In the genomic region with DNA sequence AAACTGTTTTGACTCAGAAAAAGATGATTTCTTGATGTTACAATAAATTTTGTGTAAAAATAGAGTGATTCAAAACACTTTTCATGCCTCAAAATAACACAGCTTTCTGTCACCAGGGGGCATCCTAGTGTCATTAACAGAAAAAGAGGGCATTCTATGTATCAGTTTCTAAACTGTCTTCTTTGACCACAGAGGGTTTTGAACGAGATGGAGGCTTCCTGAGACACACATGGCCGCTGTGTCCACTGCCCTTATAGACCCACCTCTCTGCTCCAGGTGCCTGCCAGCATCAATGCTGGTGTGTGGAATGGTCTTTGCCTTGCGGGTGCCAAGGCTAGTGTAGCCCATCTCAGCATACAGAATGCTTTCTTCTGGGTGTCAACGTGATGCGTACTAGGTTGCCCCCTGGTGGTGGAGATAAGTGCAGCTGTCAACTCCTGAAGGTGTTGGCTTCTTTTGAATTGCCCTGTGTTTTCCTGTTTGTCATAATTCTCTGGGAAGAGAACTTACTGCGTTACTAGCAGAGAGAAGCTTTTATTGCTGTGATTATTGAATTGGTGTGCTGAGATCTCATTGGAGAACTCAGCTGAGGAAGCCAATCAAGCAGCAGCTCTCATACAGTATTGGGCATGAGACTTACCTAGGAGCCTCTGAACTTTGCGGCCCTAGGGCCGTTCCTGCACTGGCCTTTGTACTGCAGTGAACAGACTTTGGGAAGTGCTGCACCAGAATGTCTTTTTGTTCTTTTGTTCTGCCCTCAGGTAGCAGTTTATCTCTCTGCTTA, we compare ENCODE assay signal across 8 cellular contexts. TPM values are rescaled to one million over a fixed set of nuclear protein-coding genes. Genes with fewer than 3 reads are reported as not detected.
A peak's percentile ranks its signal among the peaks of the same experiment; 100 is the strongest.
DNase-seq lines count a peak whose midpoint lies in the region; FAIRE-seq and TF ChIP-seq lines count a peak whose summit lies in the region.

No MANE protein-coding gene starts in this region.

- H3K4me3 Mint-ChIP-seq in osteocyte (ENCODE audit: unreplicated experiment), result no peak overlapping the region

- no peak for TF ChIP-seq EP300 in tibial nerve (IDR thresholded peaks at IDR 0.05)

- no peak overlapping the region for H3K27ac ChIP-seq in SJCRH30
- H3K27ac ChIP-seq in tibial nerve, result peak overlapping the region in 2 of 4 donors; percentile 18 to 23

- TF ChIP-seq CTCF in GM20000 (IDR thresholded peaks at IDR 0.05; ENCODE audit: extremely low read depth, missing control alignments) (peak; percentile 69), osteocyte (IDR thresholded peaks at IDR 0.05) (no peak), tibial nerve (IDR thresholded peaks at IDR 0.05) (peak; percentile 79 to 91 (median 83))

- H3K36me3 Mint-ChIP-seq in osteocyte (ENCODE audit: unreplicated experiment), result peaks cover 13% of the 10 kb centered on the region

- H3K27me3 Mint-ChIP-seq in osteocyte (ENCODE audit: unreplicated experiment), result no peaks in the 10 kb centered on the region

- H3K9me3 ChIP-seq in SJCRH30 (replicated peaks), result no peaks in the 10 kb centered on the region
- no peaks in the 10 kb centered on the region for H3K9me3 ChIP-seq in tibial nerve

- TF ChIP-seq POLR2A in tibial nerve (IDR thresholded peaks at IDR 0.05), result no peak

- peaks cover 4% of the 10 kb centered on the region for H3K36me3 ChIP-seq in SJCRH30
- peaks cover 0 to 7% (median 0%) of the 10 kb centered on the region in 3 donors for H3K36me3 ChIP-seq in tibial nerve

- H3K9me3 Mint-ChIP-seq in osteocyte (ENCODE audit: unreplicated experiment), result no peaks in the 10 kb centered on the region

- H3K4me1 ChIP-seq in SJCRH30 (no peaks in the 10 kb centered on the region), tibial nerve (peaks cover 0 to 68% (median 36%) of the 10 kb centered on the region in 4 donors)

- H3K27me3 ChIP-seq in SJCRH30, result no peaks in the 10 kb centered on the region
- no peaks in the 10 kb centered on the region for H3K27me3 ChIP-seq in tibial nerve

- 30 to 33% methylated on average over 8 of the region's 8 CpGs for WGBS in tibial nerve, 2 donors

- peak; percentile 54 for DNase-seq in COLO829 (ENCODE audit: low spot score)
- DNase-seq in GM20000 (ENCODE audit: low spot score), result peak; percentile 68
- DNase-seq in KBM-7, result peak; percentile 88
- DNase-seq in SJCRH30, result peak; percentile 59 to 80
- peak; percentile 22 to 56 (median 45) for DNase-seq in activated naive CD4-positive, alpha-beta T cell (lab: John Stamatoyannopoulos, UW)
- peak; percentile 28 to 53 for DNase-seq in frontal cortex (ENCODE audit: low spot score in 2 of 2)
- DNase-seq in osteocyte (ENCODE audit: extremely low spot score, unreplicated experiment), result peak; percentile 89
- DNase-seq in tibial nerve (ENCODE audit: low spot score in 2 of 2), result peak; percentile 71 to 88

- FAIRE-seq in frontal cortex (lab: Jason Lieb, UNC), result no peak

- in situ Hi-C loops in KBM-7 (cut with MboI; ENCODE audit: low pct_unique_long_range_greater_than_20kb, low sequenced_read_pairs), result no loop called here

- H3K27ac Mint-ChIP-seq in osteocyte (ENCODE audit: unreplicated experiment), result peak overlapping the region; percentile 41

- H3K4me3 ChIP-seq in SJCRH30, result no peak overlapping the region
- H3K4me3 ChIP-seq in tibial nerve, result no peak overlapping the region

- H3K4me1 Mint-ChIP-seq in osteocyte (ENCODE audit: unreplicated experiment), result peaks cover 33% of the 10 kb centered on the region

RNA-seq across cellular contexts. Expression of gene USP10, which starts 38.6 kb away (rescaled TPM):
- total RNA-seq in SJCRH30 (2014; rRNA removed; shearing (Covaris generic)), result 66.2 and 68.3 TPM in 2 replicates
- 53.8 TPM for total RNA-seq in frontal cortex
- total RNA-seq in osteocyte, result 46.3 and 56.6 TPM in 2 replicates
- 10 to 100 TPM; 31.7 to 56.1 (median 43.2) TPM for total RNA-seq in tibial nerve
